8 cellular contexts compared by ENCODE assay signal in the genomic region with DNA sequence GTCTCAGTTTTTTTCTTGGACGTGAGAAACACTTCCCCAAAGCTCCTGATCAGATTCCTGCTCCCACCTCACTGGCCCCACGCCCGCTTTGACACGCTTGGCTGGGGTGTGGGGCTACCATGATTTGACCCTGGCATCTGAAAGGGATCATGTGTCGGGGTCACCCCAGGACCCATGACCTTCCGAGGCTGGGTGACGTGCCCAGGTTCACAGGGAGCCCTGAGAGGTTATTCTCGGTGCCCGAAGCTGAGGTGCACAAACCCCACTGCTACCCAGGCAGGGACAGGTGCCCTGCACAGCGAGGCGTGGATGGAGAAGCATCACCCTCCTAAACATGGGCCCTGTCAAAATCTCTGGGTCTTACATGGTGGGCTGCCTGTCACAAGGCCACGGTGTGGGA.
"Had no signal": no experiment of that assay in that cellular context is flagged by ENCODE, and none has a peak within 500 bp of the region (broad histone marks: within the 10 kb centered on the region; RNA-seq: fewer than 3 reads in every experiment).

No MANE protein-coding gene starts in this region.

- DNase-seq: IMR-90, KBM-7, KG1 had no signal

- ATAC-seq: HepG2, K562 had no signal

- H3K4me3 Mint-ChIP-seq: IgD-negative memory B cell had no signal

- H3K27ac ChIP-seq: HL-60 had no signal

- H3K4me3 ChIP-seq: K562 had no signal

- H3K9me3 Mint-ChIP-seq: IgD-negative memory B cell had no signal

- FAIRE-seq: HepG2, HTR-8/SVneo, K562 had no signal

- H3K27ac Mint-ChIP-seq: IgD-negative memory B cell had no signal

- H3K27me3 Mint-ChIP-seq: IgD-negative memory B cell had no signal

- H3K4me1 Mint-ChIP-seq: IgD-negative memory B cell had no signal
